In the genomic region with DNA sequence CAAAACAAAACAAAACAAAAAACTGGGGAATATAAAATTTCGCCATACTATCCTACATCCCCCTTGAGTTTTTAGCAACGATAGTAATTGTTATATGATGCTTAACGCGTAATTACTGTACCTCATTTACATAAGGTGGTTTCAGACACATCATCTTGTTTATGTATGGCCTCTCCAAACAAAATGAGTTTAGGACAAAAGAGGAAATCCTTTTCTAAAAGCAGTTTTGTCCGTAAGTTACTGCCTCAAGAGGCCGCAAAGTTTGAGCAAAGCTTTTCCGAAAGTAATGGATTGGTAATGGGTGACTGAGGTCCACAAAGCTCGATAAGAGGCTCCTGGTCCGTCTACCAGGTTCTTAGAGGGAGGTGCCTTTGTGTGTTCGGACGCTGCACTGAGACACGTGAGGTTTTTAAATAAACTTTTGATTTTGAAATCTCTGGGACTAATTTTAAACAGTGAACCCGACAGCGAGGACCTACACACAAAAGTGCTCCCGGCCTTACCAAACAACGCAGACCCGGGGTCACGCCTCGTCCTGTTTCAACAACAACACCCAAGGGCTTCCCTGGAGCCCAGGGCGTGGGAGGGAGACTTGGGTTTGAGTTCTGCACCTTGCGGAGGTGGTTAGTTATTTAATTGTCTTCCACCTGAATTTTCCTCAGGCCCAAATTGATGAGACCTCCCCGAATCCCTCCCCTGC, we compare ENCODE assay signal across 8 cellular contexts. TPM values are rescaled to one million over a fixed set of nuclear protein-coding genes. Genes with fewer than 3 reads are reported as not detected.
DNase-seq lines count a peak whose midpoint lies in the region; ATAC-seq and TF ChIP-seq lines count a peak whose summit lies in the region.

No MANE protein-coding gene starts in this region.

- TF ChIP-seq CTCF in PC-3 (conservative IDR thresholded peaks at IDR 0.05; ENCODE audit: low read depth, low read length) = no peak

- H3K36me3 Mint-ChIP-seq in activated CD4-positive, alpha-beta T cell treated with anti-CD3 and anti-CD28 coated beads for 36 hours (ENCODE audit: low read depth) = peaks cover 8% of the 10 kb centered on the region

- peak overlapping the region; percentile 99 for H2AFZ ChIP-seq in PC-3 (ENCODE audit: low read length)
- peak overlapping the region; percentile 97 for H2AFZ ChIP-seq in neuronal stem cell (ENCODE audit: low read length)

- BruUV-seq in PC-3 (replicated peaks; lab: Mats Ljungman, UMichigan) = TSS peak; percentile 93

- DNase-seq in activated CD4-positive, alpha-beta T cell treated with anti-CD3 and anti-CD28 coated beads for 36 hours = no peak
- no peak for DNase-seq in activated CD4-positive, alpha-beta T cell treated with anti-CD3 and anti-CD28 coated beads for 1 hour
- DNase-seq in PC-3 (no peak), epithelial cell of prostate (ENCODE audit: low read depth, low spot score) (no peak), neuronal stem cell (ENCODE audit: low spot score) (no peak)

- no peak overlapping the region for H4K91ac ChIP-seq in neuronal stem cell (ENCODE audit: low read depth, low read length, poor library complexity)

- ATAC-seq in activated CD4-positive, alpha-beta T cell treated with anti-CD3 and anti-CD28 coated beads for 36 hours = no peak
- ATAC-seq in PC-3 = peak; percentile 12
- ATAC-seq in HG02840 (IDR thresholded peaks at IDR 0.05; ENCODE audit: low FRiP score, unreplicated experiment) = no peak
- ATAC-seq in HG03039 (IDR thresholded peaks at IDR 0.05; ENCODE audit: unreplicated experiment) = no peak
- ATAC-seq in GM18907 (IDR thresholded peaks at IDR 0.05; ENCODE audit: unreplicated experiment) = no peak

- peaks cover 3% of the 10 kb centered on the region for H3K79me1 ChIP-seq in neuronal stem cell (ENCODE audit: low read depth, low read length)

- WGBS in neuronal stem cell (ENCODE audit: extremely low coverage in 2 of 2, insufficient read length in 2 of 2, insufficient replicate concordance in 1 of 2), 2 donors = no CpG with 5 or more reads among the region's 22 CpGs

- peak overlapping the region; percentile 99 for H3K23ac ChIP-seq in neuronal stem cell (ENCODE audit: low read depth, low read length, poor library complexity)

- no peak overlapping the region for H4K8ac ChIP-seq in neuronal stem cell (ENCODE audit: low read depth, low read length)

- H3K4me3 Mint-ChIP-seq in activated CD4-positive, alpha-beta T cell treated with anti-CD3 and anti-CD28 coated beads for 36 hours = peak overlapping the region; percentile 96

- H3K18ac ChIP-seq in neuronal stem cell (ENCODE audit: low read length) = peak overlapping the region; percentile 93

- no peak overlapping the region for H2BK120ac ChIP-seq in neuronal stem cell (ENCODE audit: low read depth, low read length)

- peak overlapping the region; percentile 50 for H3K27ac ChIP-seq in PC-3 (ENCODE audit: low read length)
- peak overlapping the region; percentile 82 for H3K27ac ChIP-seq in epithelial cell of prostate
- no peak overlapping the region for H3K27ac ChIP-seq in neuronal stem cell (replicated peaks; ENCODE audit: low read length)

- H3K4me3 ChIP-seq in PC-3 (ENCODE audit: low read length) (peak overlapping the region; percentile 92), neuronal stem cell (ENCODE audit: low read length in 2 of 2) (peak overlapping the region; percentile 82)

- H4K20me1 ChIP-seq in PC-3 (ENCODE audit: low read length) = peaks cover 22% of the 10 kb centered on the region

- no peak overlapping the region for H2AK5ac ChIP-seq in neuronal stem cell (ENCODE audit: low read depth, low read length)

- no peak overlapping the region for H3K14ac ChIP-seq in neuronal stem cell (ENCODE audit: low read length)

- peak overlapping the region; percentile 97 for H3K4me2 ChIP-seq in PC-3 (ENCODE audit: low read length)
- peak overlapping the region; percentile 89 for H3K4me2 ChIP-seq in neuronal stem cell (ENCODE audit: insufficient read depth, low read length, poor library complexity, severe bottlenecking)

- peaks cover 21% of the 10 kb centered on the region for H3K4me1 Mint-ChIP-seq in activated CD4-positive, alpha-beta T cell treated with anti-CD3 and anti-CD28 coated beads for 36 hours

- CTCF ChIA-PET in activated CD4-positive, alpha-beta T cell treated with anti-CD3 and anti-CD28 coated beads for 36 hours (lab: Charles Lee) = interaction anchor here (0.7 to 1.0 kb wide), 2 partner anchors 317 to 483 kb away, joined by 3 read pairs; no protein-coding TSS in a partner anchor
- CTCF ChIA-PET in PC-3 (lab: Charles Lee) = interaction anchor here (0.6 kb wide), 1 partner anchor 49 kb away, joined by 3 read pairs; no protein-coding TSS in a partner anchor

- H3K27ac Mint-ChIP-seq in activated CD4-positive, alpha-beta T cell treated with anti-CD3 and anti-CD28 coated beads for 36 hours = peak overlapping the region; percentile 94

- H3K9me2 ChIP-seq in PC-3 (replicated peaks; ENCODE audit: low read length) = no peaks in the 10 kb centered on the region

- no peaks in the 10 kb centered on the region for H3K36me3 ChIP-seq in PC-3 (ENCODE audit: low read depth, low read length)
- H3K36me3 ChIP-seq in neuronal stem cell (replicated peaks in 1 of 2; ENCODE audit: control insufficient read depth in 2 of 2, insufficient read depth in 2 of 2, low read length in 2 of 2) = no peaks in the 10 kb centered on the region

- H3F3A ChIP-seq in PC-3 (ENCODE audit: low read length, unreplicated experiment) = no peaks in the 10 kb centered on the region

- no peak overlapping the region for H3K4ac ChIP-seq in neuronal stem cell (ENCODE audit: low read length)

- H3K9ac ChIP-seq in PC-3 (ENCODE audit: low read length) = peak overlapping the region; percentile 67
- H3K9ac ChIP-seq in neuronal stem cell (ENCODE audit: low read depth, low read length, poor library complexity) = no peak overlapping the region

- H3K27me3 Mint-ChIP-seq in activated CD4-positive, alpha-beta T cell treated with anti-CD3 and anti-CD28 coated beads for 36 hours = no peaks in the 10 kb centered on the region

- peaks cover 22% of the 10 kb centered on the region for H3K4me1 ChIP-seq in PC-3 (ENCODE audit: insufficient read depth, low read length)
- H3K4me1 ChIP-seq in neuronal stem cell (ENCODE audit: control insufficient read depth in 2 of 2, insufficient read depth in 1 of 2, low read depth in 1 of 2, low read length in 2 of 2) = peaks cover 0 to 13% of the 10 kb centered on the region in 2 donors

- no peak overlapping the region for H2BK5ac ChIP-seq in neuronal stem cell (ENCODE audit: low read length)

- H3K27me3 ChIP-seq in PC-3 (ENCODE audit: low read length) (no peaks in the 10 kb centered on the region), neuronal stem cell (ENCODE audit: control insufficient read depth in 3 of 3, insufficient read depth in 3 of 3, low read depth in 1 of 3, low read length in 3 of 3) (no peaks in the 10 kb centered on the region)

- no peaks in the 10 kb centered on the region for H3K9me3 ChIP-seq in PC-3 (ENCODE audit: low read length)
- no peaks in the 10 kb centered on the region for H3K9me3 ChIP-seq in neuronal stem cell (replicated peaks in 1 of 2; ENCODE audit: control insufficient read depth in 2 of 2, insufficient read depth in 1 of 2, low read depth in 1 of 2, low read length in 2 of 2)

- POLR2A ChIA-PET in activated CD4-positive, alpha-beta T cell treated with anti-CD3 and anti-CD28 coated beads for 36 hours (lab: Charles Lee) = interaction anchor here (0.6 to 1.6 kb wide), 3 partner anchors 11 to 709 kb away, joined by 3 to 10 read pairs (median 7); no protein-coding TSS in a partner anchor
- POLR2A ChIA-PET in PC-3 (lab: Charles Lee; ENCODE audit: unreplicated experiment) = interaction anchor here (0.7 kb wide), 2 partner anchors 11 to 321 kb away, joined by 3 read pairs; no protein-coding TSS in a partner anchor

- H3K9me3 Mint-ChIP-seq in activated CD4-positive, alpha-beta T cell treated with anti-CD3 and anti-CD28 coated beads for 36 hours (ENCODE audit: low read depth) = no peaks in the 10 kb centered on the region

- intact Hi-C loops in activated CD4-positive, alpha-beta T cell treated with anti-CD3 and anti-CD28 coated beads for 36 hours (cut with DNase I, micrococcal nuclease) = loop anchor here (2.0 to 5.0 kb wide), 4 partner anchors 242 to 1133 kb away; a partner anchor contains a TSS
- intact Hi-C loops in PC-3 (cut with micrococcal nuclease) = no loop called here

- H3K79me2 ChIP-seq in PC-3 (ENCODE audit: low read length) = peaks cover 42% of the 10 kb centered on the region

- H2BK12ac ChIP-seq in neuronal stem cell (ENCODE audit: low read length) = no peak overlapping the region

- H2BK15ac ChIP-seq in neuronal stem cell (ENCODE audit: low read length) = no peak overlapping the region

RNA-seq across cellular contexts. Expression of a gene that starts 0.5 kb away (rescaled TPM):
- total RNA-seq in activated CD4-positive, alpha-beta T cell treated with anti-CD3 and anti-CD28 coated beads for 36 hours = 1 to 10 TPM; 3.4 to 5.0 TPM
- 3.0 and 3.9 TPM in 2 replicates for total RNA-seq in PC-3 (2014; rRNA removed)
- 3.8 TPM for polyA plus RNA-seq in neuronal stem cell (2013, experiment 1 of 2)
- polyA plus RNA-seq in neuronal stem cell (2013, experiment 2 of 2) = 3.9 TPM

RNA-seq across cellular contexts. Expression of a gene that starts 22.1 kb away (rescaled TPM):
- 10 to 100 TPM; 18.0 to 26.7 TPM for total RNA-seq in activated CD4-positive, alpha-beta T cell treated with anti-CD3 and anti-CD28 coated beads for 36 hours
- total RNA-seq in PC-3 (2014; rRNA removed) = 4.0 and 5.5 TPM in 2 replicates
- 21.6 TPM for polyA plus RNA-seq in neuronal stem cell (2013, experiment 1 of 2)
- polyA plus RNA-seq in neuronal stem cell (2013, experiment 2 of 2) = 21.5 TPM
